In genomic region chr9:132983814-132984201, GRCh38 we compare ENCODE assay signal across 1 cellular context.
TF ChIP-seq lines count a peak whose summit lies in the region.

No MANE protein-coding gene starts in this region.

TF ChIP-seq in SK-N-SH treated with all-trans-retinoic acid at 6 μM for 48 hours, 23 proteins besides CTCF, POLR2A, EP300 and RAD21 (continued from another document):
- TF ChIP-seq, protein P1, sequence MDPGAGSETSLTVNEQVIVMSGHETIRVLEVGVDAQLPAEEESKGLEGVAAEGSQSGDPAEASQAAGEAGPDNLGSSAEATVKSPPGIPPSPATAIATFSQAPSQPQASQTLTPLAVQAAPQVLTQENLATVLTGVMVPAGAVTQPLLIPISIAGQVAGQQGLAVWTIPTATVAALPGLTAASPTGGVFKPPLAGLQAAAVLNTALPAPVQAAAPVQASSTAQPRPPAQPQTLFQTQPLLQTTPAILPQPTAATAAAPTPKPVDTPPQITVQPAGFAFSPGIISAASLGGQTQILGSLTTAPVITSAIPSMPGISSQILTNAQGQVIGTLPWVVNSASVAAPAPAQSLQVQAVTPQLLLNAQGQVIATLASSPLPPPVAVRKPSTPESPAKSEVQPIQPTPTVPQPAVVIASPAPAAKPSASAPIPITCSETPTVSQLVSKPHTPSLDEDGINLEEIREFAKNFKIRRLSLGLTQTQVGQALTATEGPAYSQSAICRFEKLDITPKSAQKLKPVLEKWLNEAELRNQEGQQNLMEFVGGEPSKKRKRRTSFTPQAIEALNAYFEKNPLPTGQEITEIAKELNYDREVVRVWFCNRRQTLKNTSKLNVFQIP (CRISPR knock-in tag; IDR thresholded peaks at IDR 0.05; ENCODE audit: borderline replicate concordance, low read depth), result no peak
- TF ChIP-seq TOX (CRISPR knock-in tag; IDR thresholded peaks at IDR 0.05; ENCODE audit: borderline replicate concordance), result no peak
- no peak for TF ChIP-seq ZNF565 (CRISPR knock-in tag; conservative IDR thresholded peaks at IDR 0.05; ENCODE audit: low read depth)
- TF ChIP-seq ESRRG (CRISPR knock-in tag; IDR thresholded peaks at IDR 0.05), result no peak
- TF ChIP-seq OSR1 (CRISPR knock-in tag; IDR thresholded peaks at IDR 0.05), result no peak
